ENCODE assay signal across 29 cellular contexts in genomic region chr4:115759231-115759630, GRCh38.
"Had no signal": no experiment of that assay in that cellular context is flagged by ENCODE, and none has a peak within 500 bp of the region (broad histone marks: within the 10 kb centered on the region; RNA-seq: fewer than 3 reads in every experiment).

No MANE protein-coding gene starts in this region.

- ATAC-seq: activated CD4-positive, alpha-beta T cell treated with anti-CD3 and anti-CD28 coated beads for 36 hours; activated naive CD8-positive, alpha-beta T cell treated with anti-CD3 and anti-CD28 coated beads, Interleukin-2, amount 50 U/mL, for 24 hours; activated T-cell treated with anti-CD3 and anti-CD28 coated beads, Interleukin-2, amount 50 U/mL, for 4 hours; activated T-helper 17 cell treated with anti-CD3 and anti-CD28 coated beads, Interleukin-2, amount 50 U/mL, for 72 hours; body of pancreas; effector memory CD8-positive, alpha-beta T cell; foreskin keratinocyte; gastrocnemius medialis had no signal

- H3K27ac ChIP-seq: adrenal gland, body of pancreas, esophagus muscularis mucosa, foreskin keratinocyte, gastrocnemius medialis had no signal

- H3K27me3 Mint-ChIP-seq: activated CD4-positive, alpha-beta memory T cell treated with anti-CD3 and anti-CD28 coated beads, Interleukin-2, amount 10 ng/mL, durations not matched to agents 7 days and 5 days; activated CD4-positive, alpha-beta T cell treated with anti-CD3 and anti-CD28 coated beads for 36 hours; activated CD4-positive, alpha-beta T cell treated with anti-CD3 and anti-CD28 coated beads, Interleukin-2, amount 10 ng/mL, durations not matched to agents 24 days and 14 days; activated naive CD4-positive, alpha-beta T cell treated with anti-CD3 and anti-CD28 coated beads, Interleukin-2, amount 50 U/mL, for 24 hours; activated naive CD8-positive, alpha-beta T cell treated with anti-CD3 and anti-CD28 coated beads for 36 hours; activated naive CD8-positive, alpha-beta T cell treated with anti-CD3 and anti-CD28 coated beads, Interleukin-2, amount 50 U/mL, for 24 hours; activated T-helper 17 cell treated with anti-CD3 and anti-CD28 coated beads, Interleukin-2, amount 50 U/mL, for 72 hours; effector memory CD8-positive, alpha-beta T cell had no signal

- H3K4me3 Mint-ChIP-seq: activated CD4-positive, alpha-beta memory T cell treated with anti-CD3 and anti-CD28 coated beads, Interleukin-2, amount 10 ng/mL, durations not matched to agents 7 days and 5 days; activated CD4-positive, alpha-beta T cell treated with anti-CD3 and anti-CD28 coated beads for 36 hours; activated CD4-positive, alpha-beta T cell treated with anti-CD3 and anti-CD28 coated beads, Interleukin-2, amount 10 ng/mL, durations not matched to agents 24 days and 14 days; activated naive CD4-positive, alpha-beta T cell treated with anti-CD3 and anti-CD28 coated beads for 36 hours; activated naive CD4-positive, alpha-beta T cell treated with anti-CD3 and anti-CD28 coated beads, Interleukin-2, amount 50 U/mL, for 24 hours; activated naive CD8-positive, alpha-beta T cell treated with anti-CD3 and anti-CD28 coated beads for 36 hours; activated naive CD8-positive, alpha-beta T cell treated with anti-CD3 and anti-CD28 coated beads, Interleukin-2, amount 50 U/mL, for 24 hours; activated T-cell treated with anti-CD3 and anti-CD28 coated beads, Interleukin-2, amount 50 U/mL, for 4 hours; activated T-helper 17 cell treated with anti-CD3 and anti-CD28 coated beads, Interleukin-2, amount 50 U/mL, for 72 hours; effector memory CD8-positive, alpha-beta T cell had no signal

- H3K4me3 ChIP-seq: adrenal gland, body of pancreas, esophagus muscularis mucosa, gastrocnemius medialis had no signal

- H3K4me1 ChIP-seq: adrenal gland, body of pancreas, esophagus muscularis mucosa, gastrocnemius medialis had no signal

- H3K36me3 Mint-ChIP-seq: activated naive CD4-positive, alpha-beta T cell treated with anti-CD3 and anti-CD28 coated beads, Interleukin-2, amount 50 U/mL, for 24 hours; activated naive CD8-positive, alpha-beta T cell treated with anti-CD3 and anti-CD28 coated beads for 36 hours had no signal

- H3K9me3 ChIP-seq: adrenal gland, body of pancreas, esophagus muscularis mucosa, gastrocnemius medialis had no signal

- H3K9me3 Mint-ChIP-seq: activated CD4-positive, alpha-beta T cell treated with anti-CD3 and anti-CD28 coated beads, Interleukin-2, amount 10 ng/mL, durations not matched to agents 24 days and 14 days; activated naive CD4-positive, alpha-beta T cell treated with anti-CD3 and anti-CD28 coated beads, Interleukin-2, amount 50 U/mL, for 24 hours; activated naive CD8-positive, alpha-beta T cell treated with anti-CD3 and anti-CD28 coated beads, Interleukin-2, amount 50 U/mL, for 24 hours had no signal

- H3K4me1 Mint-ChIP-seq: activated CD4-positive, alpha-beta memory T cell treated with anti-CD3 and anti-CD28 coated beads, Interleukin-2, amount 10 ng/mL, durations not matched to agents 7 days and 5 days; activated CD4-positive, alpha-beta T cell treated with anti-CD3 and anti-CD28 coated beads for 36 hours; activated CD4-positive, alpha-beta T cell treated with anti-CD3 and anti-CD28 coated beads, Interleukin-2, amount 10 ng/mL, durations not matched to agents 24 days and 14 days; activated naive CD4-positive, alpha-beta T cell treated with anti-CD3 and anti-CD28 coated beads, Interleukin-2, amount 50 U/mL, for 24 hours; activated naive CD8-positive, alpha-beta T cell treated with anti-CD3 and anti-CD28 coated beads for 36 hours; activated naive CD8-positive, alpha-beta T cell treated with anti-CD3 and anti-CD28 coated beads, Interleukin-2, amount 50 U/mL, for 24 hours; activated T-helper 17 cell treated with anti-CD3 and anti-CD28 coated beads, Interleukin-2, amount 50 U/mL, for 72 hours had no signal

- H3K27me3 ChIP-seq: adrenal gland, body of pancreas, esophagus muscularis mucosa, foreskin keratinocyte, gastrocnemius medialis had no signal

- H3K36me3 ChIP-seq: adrenal gland, esophagus muscularis mucosa, gastrocnemius medialis had no signal

- DNase-seq: activated CD4-positive, alpha-beta memory T cell treated with anti-CD3 and anti-CD28 coated beads, Interleukin-2, amount 10 ng/mL, durations not matched to agents 7 days and 5 days; activated CD4-positive, alpha-beta T cell treated with anti-CD3 and anti-CD28 coated beads for 36 hours; activated CD4-positive, alpha-beta T cell treated with anti-CD3 and anti-CD28 coated beads, Interleukin-2, amount 10 ng/mL, durations not matched to agents 24 days and 14 days; activated CD4-positive, CD25-positive, alpha-beta regulatory T cell; activated CD4-positive, CD25-positive, alpha-beta regulatory T cell treated with anti-CD3 and anti-CD28 coated beads, Interleukin-2, amount 50 U/mL, for 72 hours; activated CD8-positive, alpha-beta memory T cell treated with anti-CD3 and anti-CD28 coated beads, Interleukin-2, amount 50 U/mL, for 48 hours; activated effector memory CD4-positive, alpha-beta T cell treated with anti-CD3 and anti-CD28 coated beads, Interleukin-2, amount 50 U/mL, for 16 hours; activated naive CD4-positive, alpha-beta T cell treated with anti-CD3 and anti-CD28 coated beads for 36 hours; activated naive CD8-positive, alpha-beta T cell treated with anti-CD3 and anti-CD28 coated beads for 36 hours; activated naive CD8-positive, alpha-beta T cell treated with anti-CD3 and anti-CD28 coated beads, Interleukin-2, amount 50 U/mL, for 24 hours; activated T-cell treated with anti-CD3 and anti-CD28 coated beads for 4 hours; activated T-cell treated with anti-CD3 and anti-CD28 coated beads, Interleukin-2, amount 50 U/mL, for 4 hours; adrenal gland; amygdala; aorta; body of pancreas; caudate nucleus; cortex of kidney; dermis blood vessel endothelial cell; effector CD4-positive, alpha-beta T cell; effector memory CD8-positive, alpha-beta T cell; erythroblast; foreskin keratinocyte; gastrocnemius medialis; glutamatergic neuron; T-helper 2 cell had no signal

- H3K27ac Mint-ChIP-seq: activated CD4-positive, alpha-beta memory T cell treated with anti-CD3 and anti-CD28 coated beads, Interleukin-2, amount 10 ng/mL, durations not matched to agents 7 days and 5 days; activated CD4-positive, alpha-beta T cell treated with anti-CD3 and anti-CD28 coated beads for 36 hours; activated CD4-positive, alpha-beta T cell treated with anti-CD3 and anti-CD28 coated beads, Interleukin-2, amount 10 ng/mL, durations not matched to agents 24 days and 14 days; activated naive CD4-positive, alpha-beta T cell treated with anti-CD3 and anti-CD28 coated beads for 36 hours; activated naive CD4-positive, alpha-beta T cell treated with anti-CD3 and anti-CD28 coated beads, Interleukin-2, amount 50 U/mL, for 24 hours; activated naive CD8-positive, alpha-beta T cell treated with anti-CD3 and anti-CD28 coated beads for 36 hours; activated naive CD8-positive, alpha-beta T cell treated with anti-CD3 and anti-CD28 coated beads, Interleukin-2, amount 50 U/mL, for 24 hours; activated T-helper 17 cell treated with anti-CD3 and anti-CD28 coated beads, Interleukin-2, amount 50 U/mL, for 72 hours; effector memory CD8-positive, alpha-beta T cell had no signal
